In the genomic region with DNA sequence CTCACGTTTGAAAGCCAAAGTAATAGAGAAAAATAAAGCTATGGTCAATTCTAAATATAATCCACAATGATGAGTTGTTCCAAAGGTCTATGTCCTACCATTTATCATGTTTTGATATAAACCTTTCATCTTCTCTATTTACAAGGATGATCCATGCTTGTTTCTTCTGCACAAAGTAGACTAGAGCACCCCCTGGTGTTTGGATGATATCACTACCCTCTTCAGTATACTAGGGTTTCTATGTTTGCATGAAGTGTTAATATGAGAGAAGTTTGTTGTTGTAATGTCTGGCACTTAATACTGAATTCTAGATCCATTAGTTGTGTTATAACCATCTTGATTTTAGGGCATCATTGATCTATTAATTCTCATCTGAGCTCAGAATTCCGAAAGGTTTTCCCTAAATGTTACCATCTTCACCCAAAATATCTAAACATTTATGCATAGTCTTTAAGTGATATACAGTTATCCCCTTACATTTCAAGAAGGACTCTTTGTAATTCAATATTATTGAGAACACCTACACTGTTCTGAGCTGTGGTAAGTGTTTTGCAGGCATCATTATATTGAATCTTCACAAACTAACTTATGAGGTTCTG, we compare ENCODE assay signal across 1 cellular context.
TF ChIP-seq lines count a peak whose summit lies in the region.

No MANE protein-coding gene starts in this region.

TF ChIP-seq in HCT116, 20 proteins besides CTCF, POLR2A, EP300 and RAD21 (continued from another document):
- TF ChIP-seq, protein P1, sequence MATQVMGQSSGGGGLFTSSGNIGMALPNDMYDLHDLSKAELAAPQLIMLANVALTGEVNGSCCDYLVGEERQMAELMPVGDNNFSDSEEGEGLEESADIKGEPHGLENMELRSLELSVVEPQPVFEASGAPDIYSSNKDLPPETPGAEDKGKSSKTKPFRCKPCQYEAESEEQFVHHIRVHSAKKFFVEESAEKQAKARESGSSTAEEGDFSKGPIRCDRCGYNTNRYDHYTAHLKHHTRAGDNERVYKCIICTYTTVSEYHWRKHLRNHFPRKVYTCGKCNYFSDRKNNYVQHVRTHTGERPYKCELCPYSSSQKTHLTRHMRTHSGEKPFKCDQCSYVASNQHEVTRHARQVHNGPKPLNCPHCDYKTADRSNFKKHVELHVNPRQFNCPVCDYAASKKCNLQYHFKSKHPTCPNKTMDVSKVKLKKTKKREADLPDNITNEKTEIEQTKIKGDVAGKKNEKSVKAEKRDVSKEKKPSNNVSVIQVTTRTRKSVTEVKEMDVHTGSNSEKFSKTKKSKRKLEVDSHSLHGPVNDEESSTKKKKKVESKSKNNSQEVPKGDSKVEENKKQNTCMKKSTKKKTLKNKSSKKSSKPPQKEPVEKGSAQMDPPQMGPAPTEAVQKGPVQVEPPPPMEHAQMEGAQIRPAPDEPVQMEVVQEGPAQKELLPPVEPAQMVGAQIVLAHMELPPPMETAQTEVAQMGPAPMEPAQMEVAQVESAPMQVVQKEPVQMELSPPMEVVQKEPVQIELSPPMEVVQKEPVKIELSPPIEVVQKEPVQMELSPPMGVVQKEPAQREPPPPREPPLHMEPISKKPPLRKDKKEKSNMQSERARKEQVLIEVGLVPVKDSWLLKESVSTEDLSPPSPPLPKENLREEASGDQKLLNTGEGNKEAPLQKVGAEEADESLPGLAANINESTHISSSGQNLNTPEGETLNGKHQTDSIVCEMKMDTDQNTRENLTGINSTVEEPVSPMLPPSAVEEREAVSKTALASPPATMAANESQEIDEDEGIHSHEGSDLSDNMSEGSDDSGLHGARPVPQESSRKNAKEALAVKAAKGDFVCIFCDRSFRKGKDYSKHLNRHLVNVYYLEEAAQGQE (IDR thresholded peaks at IDR 0.05; ENCODE audit: low read depth) = no peak
- TF ChIP-seq CBX3 (IDR thresholded peaks at IDR 0.05; ENCODE audit: low read depth) (no peak), SIN3A (IDR thresholded peaks at IDR 0.05; ENCODE audit: low read depth) (no peak), SRF (IDR thresholded peaks at IDR 0.05; ENCODE audit: low read depth) (no peak), SP1 (IDR thresholded peaks at IDR 0.05; ENCODE audit: low read depth) (no peak)
